ENCODE assay signal across 1 cellular context in the genomic region with DNA sequence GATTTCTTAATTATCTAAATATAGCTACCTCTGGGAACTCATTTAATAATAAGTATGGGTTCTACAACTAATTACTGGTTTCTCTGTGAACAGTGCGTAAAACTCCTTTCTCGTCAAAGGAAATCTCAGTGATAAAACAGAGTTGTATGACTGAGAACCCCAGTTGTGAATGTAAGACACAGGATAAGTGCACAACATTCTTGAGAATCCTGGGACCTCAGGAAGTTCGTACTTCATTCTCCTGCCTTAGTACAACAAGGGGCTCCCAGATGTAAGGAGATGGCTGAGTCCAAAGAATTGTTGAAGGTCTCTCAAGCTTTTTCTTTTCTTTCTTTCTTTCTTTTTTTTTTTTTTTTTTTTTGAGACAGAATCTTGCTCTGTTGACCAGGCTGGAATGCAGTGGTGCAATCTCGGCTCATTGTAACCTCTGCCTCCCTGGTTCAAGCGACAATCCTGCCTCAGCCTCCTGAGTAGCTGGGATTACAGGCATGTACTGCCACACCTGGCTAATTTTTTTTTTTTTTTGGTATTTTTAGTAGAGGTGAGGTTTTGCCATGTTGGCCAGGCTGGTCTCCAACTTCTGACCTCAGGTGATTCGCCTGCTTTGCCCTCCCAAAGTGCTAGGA.
TF ChIP-seq lines count a peak whose summit lies in the region.

No MANE protein-coding gene starts in this region.

TF ChIP-seq in IMR-90, 13 proteins besides CTCF, POLR2A, EP300 and RAD21:
- no peak for TF ChIP-seq MAZ (IDR thresholded peaks at IDR 0.05; ENCODE audit: borderline replicate concordance, low read depth, low read length)
- no peak for TF ChIP-seq NFE2L2 (IDR thresholded peaks at IDR 0.05; ENCODE audit: low read depth, low read length)
- TF ChIP-seq RFX5 (IDR thresholded peaks at IDR 0.05; ENCODE audit: low read depth, low read length), result no peak
- no peak for TF ChIP-seq RCOR1 (IDR thresholded peaks at IDR 0.05; ENCODE audit: insufficient replicate concordance, low read length)
- TF ChIP-seq, protein P1, sequence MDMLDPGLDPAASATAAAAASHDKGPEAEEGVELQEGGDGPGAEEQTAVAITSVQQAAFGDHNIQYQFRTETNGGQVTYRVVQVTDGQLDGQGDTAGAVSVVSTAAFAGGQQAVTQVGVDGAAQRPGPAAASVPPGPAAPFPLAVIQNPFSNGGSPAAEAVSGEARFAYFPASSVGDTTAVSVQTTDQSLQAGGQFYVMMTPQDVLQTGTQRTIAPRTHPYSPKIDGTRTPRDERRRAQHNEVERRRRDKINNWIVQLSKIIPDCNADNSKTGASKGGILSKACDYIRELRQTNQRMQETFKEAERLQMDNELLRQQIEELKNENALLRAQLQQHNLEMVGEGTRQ (IDR thresholded peaks at IDR 0.05; ENCODE audit: low read depth, low read length), result no peak
- no peak for TF ChIP-seq MXI1 (IDR thresholded peaks at IDR 0.05; ENCODE audit: borderline replicate concordance, low read depth, low read length)
- no peak for TF ChIP-seq FOS (IDR thresholded peaks at IDR 0.05; ENCODE audit: low read depth, low read length)
- no peak for TF ChIP-seq CHD1 (IDR thresholded peaks at IDR 0.05; ENCODE audit: low read depth, low read length)
- no peak for TF ChIP-seq CEBPB (IDR thresholded peaks at IDR 0.05; ENCODE audit: low read depth, low read length)
- TF ChIP-seq, protein P2, sequence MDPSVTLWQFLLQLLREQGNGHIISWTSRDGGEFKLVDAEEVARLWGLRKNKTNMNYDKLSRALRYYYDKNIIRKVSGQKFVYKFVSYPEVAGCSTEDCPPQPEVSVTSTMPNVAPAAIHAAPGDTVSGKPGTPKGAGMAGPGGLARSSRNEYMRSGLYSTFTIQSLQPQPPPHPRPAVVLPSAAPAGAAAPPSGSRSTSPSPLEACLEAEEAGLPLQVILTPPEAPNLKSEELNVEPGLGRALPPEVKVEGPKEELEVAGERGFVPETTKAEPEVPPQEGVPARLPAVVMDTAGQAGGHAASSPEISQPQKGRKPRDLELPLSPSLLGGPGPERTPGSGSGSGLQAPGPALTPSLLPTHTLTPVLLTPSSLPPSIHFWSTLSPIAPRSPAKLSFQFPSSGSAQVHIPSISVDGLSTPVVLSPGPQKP (IDR thresholded peaks at IDR 0.05; ENCODE audit: borderline replicate concordance, low read depth, low read length), result no peak
- TF ChIP-seq BHLHE40 (IDR thresholded peaks at IDR 0.05; ENCODE audit: low read depth, low read length), result no peak
TF ChIP-seq in IMR-90: peak in this region for 0.
